Comparison of ENCODE assay signal across 1 cellular context in the genomic region with DNA sequence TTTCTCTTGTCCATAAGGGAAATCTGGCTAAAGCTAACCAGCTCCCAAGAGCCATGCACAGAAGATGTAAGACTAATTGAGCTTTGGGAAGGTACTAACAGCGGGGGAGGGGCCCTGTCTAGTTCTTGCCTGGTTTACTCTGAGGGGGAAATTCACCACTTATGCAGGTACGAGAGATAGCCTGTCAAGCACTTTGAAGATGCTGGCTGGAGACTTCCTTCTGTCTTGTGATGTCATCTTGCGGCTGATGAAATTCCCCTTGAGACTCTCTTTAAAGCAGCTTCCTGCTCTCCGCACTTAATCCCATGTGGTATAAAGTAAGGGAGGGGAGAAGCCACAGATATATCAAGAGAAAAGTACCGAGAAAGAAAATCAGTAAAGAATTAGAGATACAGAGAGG.
TF ChIP-seq lines count a peak whose summit lies in the region.

No MANE protein-coding gene starts in this region.

TF ChIP-seq in WTC11, 78 proteins besides CTCF, POLR2A, EP300 and RAD21 (continued from another document):
- no peak for TF ChIP-seq ESRRA (CRISPR knock-in tag; IDR thresholded peaks at IDR 0.05; ENCODE audit: borderline replicate concordance)
- no peak for TF ChIP-seq ZNF423 (CRISPR knock-in tag; IDR thresholded peaks at IDR 0.05)
